ENCODE assay signal across 19 cellular contexts in genomic region chr9:40913928-40914673, GRCh38.
"Had no signal": no experiment of that assay in that cellular context is flagged by ENCODE, and none has a peak within 500 bp of the region (broad histone marks: within the 10 kb centered on the region; RNA-seq: fewer than 3 reads in every experiment).

No MANE protein-coding gene starts in this region.

- H3K27me3 ChIP-seq: brain microvascular endothelial cell, esophagus squamous epithelium had no signal

- DNase-seq: activated CD8-positive, alpha-beta memory T cell treated with anti-CD3 and anti-CD28 coated beads, Interleukin-2, amount 50 U/mL, for 4 hours; activated CD8-positive, alpha-beta T cell treated with anti-CD3 and anti-CD28 coated beads for 36 hours; activated effector memory CD4-positive, alpha-beta T cell treated with Interleukin-2 at 50 U/mL for 16 hours; activated naive CD4-positive, alpha-beta T cell treated with anti-CD3 and anti-CD28 coated beads, Interleukin-2, amount 10 ng/mL, durations not matched to agents 7 days and 5 days; activated naive CD8-positive, alpha-beta T cell treated with anti-CD3 and anti-CD28 coated beads, Interleukin-2, amount 50 U/mL, for 24 hours; activated T-cell treated with anti-CD3 and anti-CD28 coated beads, Interleukin-2, amount 50 U/mL, for 4 hours; anterior cingulate cortex; brain microvascular endothelial cell; cortex of kidney; esophagus squamous epithelium; hippocampal formation; natural killer cell; nucleus accumbens; retina; stimulated activated CD4-positive, alpha-beta T cell treated with anti-CD3 and anti-CD28 coated beads, Interleukin-2, amount 100 ng/mL, for 24 hours; stimulated activated naive CD8-positive, alpha-beta T cell treated with anti-CD3 and anti-CD28 coated beads, Interleukin-15, Interleukin-2, amounts not matched to agents 100 U/mL and 50 U/mL, for 24 hours; T-helper 1 cell; T1000; trophoblast cell had no signal

- H3K36me3 ChIP-seq: brain microvascular endothelial cell, esophagus squamous epithelium had no signal

- H3K27ac ChIP-seq: brain microvascular endothelial cell, esophagus squamous epithelium had no signal

- H3K4me1 ChIP-seq: esophagus squamous epithelium had no signal

- H3K4me3 ChIP-seq: esophagus squamous epithelium had no signal
